Comparison of ENCODE assay signal across 1 cellular context in genomic region chr12:69440016-69440415, GRCh38.
TF ChIP-seq lines count a peak whose summit lies in the region.

No MANE protein-coding gene starts in this region.

TF ChIP-seq in GM23338, 12 proteins besides CTCF, POLR2A, EP300 and RAD21 (continued from another document):
- no peak for TF ChIP-seq ZNF462 (CRISPR knock-in tag; IDR thresholded peaks at IDR 0.05)
- TF ChIP-seq ZNF114 (CRISPR knock-in tag; IDR thresholded peaks at IDR 0.05), result no peak
- TF ChIP-seq NANOG (IDR thresholded peaks at IDR 0.05; ENCODE audit: borderline replicate concordance), result no peak
- no peak for TF ChIP-seq STAT1 (IDR thresholded peaks at IDR 0.05; ENCODE audit: unreplicated experiment)
- no peak for TF ChIP-seq CREB1 (CRISPR knock-in tag; IDR thresholded peaks at IDR 0.05; ENCODE audit: low read depth)
- no peak for TF ChIP-seq REST (IDR thresholded peaks at IDR 0.05; ENCODE audit: unreplicated experiment)
- no peak for TF ChIP-seq JUNB (IDR thresholded peaks at IDR 0.05; ENCODE audit: unreplicated experiment)
- no peak for TF ChIP-seq EZH2phosphoT487 (IDR thresholded peaks at IDR 0.05; ENCODE audit: unreplicated experiment)
- TF ChIP-seq EZH2 (IDR thresholded peaks at IDR 0.05; ENCODE audit: low read depth, unreplicated experiment), result no peak
- no peak for TF ChIP-seq ZNF331 (CRISPR knock-in tag; IDR thresholded peaks at IDR 0.05; ENCODE audit: low read depth)
